Comparison of ENCODE assay signal across 8 cellular contexts in the genomic region with DNA sequence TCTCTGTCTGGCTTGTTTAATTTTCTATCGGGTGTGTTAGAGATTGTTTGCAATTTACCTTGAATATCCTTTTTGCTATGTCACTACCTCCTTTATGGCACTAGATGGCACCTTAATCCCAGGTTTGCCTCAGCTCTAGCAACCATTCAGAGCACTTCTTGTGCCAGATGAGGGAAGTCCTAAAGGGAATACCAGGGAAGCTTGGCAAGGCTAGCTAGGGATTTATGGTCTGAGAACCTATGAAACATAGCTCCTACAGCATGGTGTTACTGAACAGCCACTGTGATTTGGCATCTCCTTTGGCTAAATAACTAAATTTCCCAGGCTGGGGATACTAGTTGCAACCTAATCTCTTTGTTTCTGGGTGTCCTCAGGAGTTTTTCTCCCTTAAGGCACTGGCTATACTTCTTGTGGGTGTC.
DNase-seq lines count a peak whose midpoint lies in the region; ATAC-seq and TF ChIP-seq lines count a peak whose summit lies in the region.

No MANE protein-coding gene starts in this region.

- TF ChIP-seq POLR2A in testis (IDR thresholded peaks at IDR 0.05), result no peak

- DNase-seq in CD4-positive, alpha-beta memory T cell, result peak; percentile 46 to 63 (median 59)
- DNase-seq in NCI-H1930 (lab: John Stamatoyannopoulos, UW) (peak; percentile 52 to 67), T-helper 17 cell (no peak), dermis microvascular lymphatic vessel endothelial cell (ENCODE audit: low read depth in 2 of 2) (peak; percentile 75 to 84), lower lobe of right lung (no peak), testis (peak; percentile 61)

- H3K4me1 Mint-ChIP-seq in CD4-positive, alpha-beta memory T cell, result peaks cover 9 to 11% (median 10%) of the 10 kb centered on the region in 4 donors
- H3K4me1 Mint-ChIP-seq in T-helper 17 cell, result peaks cover 10% of the 10 kb centered on the region

- no peaks in the 10 kb centered on the region for H3K9me3 ChIP-seq in CD4-positive, alpha-beta memory T cell (ENCODE audit: control insufficient read depth in 1 of 2, low read length in 2 of 2)
- H3K9me3 ChIP-seq in T-helper 17 cell (ENCODE audit: control insufficient read depth, low read length, poor library complexity, severe bottlenecking) (no peaks in the 10 kb centered on the region), lower lobe of right lung (no peaks in the 10 kb centered on the region), testis (no peaks in the 10 kb centered on the region)

- WGBS in testis, 2 donors, result 11 to 13% methylated on average over 1 of the region's 1 CpG

- H3K27ac ChIP-seq in CD4-positive, alpha-beta memory T cell (ENCODE audit: low read depth, low read length), result no peak overlapping the region
- no peak overlapping the region for H3K27ac ChIP-seq in lower lobe of right lung
- H3K27ac ChIP-seq in testis, result no peak overlapping the region

- peaks cover 0 to 1% of the 10 kb centered on the region in 2 donors for H3K27me3 Mint-ChIP-seq in CD4-positive, alpha-beta memory T cell
- no peaks in the 10 kb centered on the region for H3K27me3 Mint-ChIP-seq in T-helper 17 cell

- no peaks in the 10 kb centered on the region for H3K36me3 ChIP-seq in CD4-positive, alpha-beta memory T cell (ENCODE audit: insufficient read depth, low read length)
- H3K36me3 ChIP-seq in lower lobe of right lung (no peaks in the 10 kb centered on the region), testis (ENCODE audit: low read depth, missing control alignments) (no peaks in the 10 kb centered on the region)

- H3K4me3 Mint-ChIP-seq in CD4-positive, alpha-beta memory T cell, result peak overlapping the region in 1 of 8 donors; percentile 39
- no peak overlapping the region for H3K4me3 Mint-ChIP-seq in T-helper 17 cell

- no peaks in the 10 kb centered on the region for H3K36me3 Mint-ChIP-seq in CD4-positive, alpha-beta memory T cell
- H3K36me3 Mint-ChIP-seq in T-helper 17 cell (ENCODE audit: low read depth), result peaks cover 2% of the 10 kb centered on the region

- TF ChIP-seq CTCF in lower lobe of right lung (IDR thresholded peaks at IDR 0.05), result peak; percentile 71
- TF ChIP-seq CTCF in testis (IDR thresholded peaks at IDR 0.05), result peak; percentile 62 to 76 (median 63)

- peaks cover 0 to 5% (median 0%) of the 10 kb centered on the region in 8 donors for H3K9me3 Mint-ChIP-seq in CD4-positive, alpha-beta memory T cell

- peaks cover 14% of the 10 kb centered on the region for H3K4me1 ChIP-seq in CD4-positive, alpha-beta memory T cell (ENCODE audit: insufficient read depth, low read length)
- H3K4me1 ChIP-seq in lower lobe of right lung (no peaks in the 10 kb centered on the region), testis (no peaks in the 10 kb centered on the region)

- H3K27ac Mint-ChIP-seq in CD4-positive, alpha-beta memory T cell, result peak overlapping the region in 1 of 7 donors; percentile 19
- peak overlapping the region; percentile 73 for H3K27ac Mint-ChIP-seq in T-helper 17 cell

- ATAC-seq in GM18873 (IDR thresholded peaks at IDR 0.05; ENCODE audit: low FRiP score, unreplicated experiment), result peak; percentile 70
- peak; percentile 67 for ATAC-seq in HG03060 (IDR thresholded peaks at IDR 0.05; ENCODE audit: low read depth, unreplicated experiment)
- ATAC-seq in T-helper 17 cell, result peak; percentile 91
- ATAC-seq in lower lobe of right lung, result peak; percentile 90 to 92

- CTCF ChIA-PET in CD4-positive, alpha-beta memory T cell (lab: Charles Lee; ENCODE audit: partially characterized antibody), result interaction anchor here (0.7 to 3.6 kb wide), 24 partner anchors 10 to 460 kb away, joined by 3 to 37 read pairs (median 4); partner anchors contain the start of gene NIPSNAP2

- POLR2A ChIA-PET in CD4-positive, alpha-beta memory T cell (lab: Charles Lee; ENCODE audit: partially characterized antibody), result interaction anchor here (0.7 to 1.5 kb wide), 5 partner anchors 323 to 433 kb away, joined by 3 to 5 read pairs (median 3); partner anchors contain the start of genes CCT6A and PSPH

- H3K4me3 ChIP-seq in CD4-positive, alpha-beta memory T cell (ENCODE audit: low read length in 2 of 2), result no peak overlapping the region
- H3K4me3 ChIP-seq in lower lobe of right lung (no peak overlapping the region), testis (no peak overlapping the region)

- intact Hi-C loops in CD4-positive, alpha-beta memory T cell (cut with micrococcal nuclease), result loop anchor here (1.0 kb wide), 3 partner anchors 82 to 433 kb away; partner anchors contain the start of gene NIPSNAP2
- intact Hi-C loops in lower lobe of right lung (cut with DNase I), result no loop called here
- intact Hi-C loops in testis (cut with DNase I; ENCODE audit: low total_unique reads), result no loop called here

- H3K27me3 ChIP-seq in CD4-positive, alpha-beta memory T cell (ENCODE audit: insufficient read depth, low read length), result no peaks in the 10 kb centered on the region
- H3K27me3 ChIP-seq in lower lobe of right lung (ENCODE audit: low read depth), result no peaks in the 10 kb centered on the region
- no peaks in the 10 kb centered on the region for H3K27me3 ChIP-seq in testis

Comparison
In these comparisons a context has a peak if more than half of its experiments do, and no peak if none do; other contexts are left out.
1. DNase-seq: peak in CD4-positive, alpha-beta memory T cell (5 of 5), NCI-H1930 (2 of 2), dermis microvascular lymphatic vessel endothelial cell (2 of 2) and testis (single experiment); none in T-helper 17 cell (0 of 3) and lower lobe of right lung (single experiment).
2. Peak in every context shown above with its lines, with median percentiles within 50 percentile points of each other: ATAC-seq.